ENCODE assay signal across 13 cellular contexts in genomic region chr14:51367600-51367931, GRCh38.
A peak's percentile ranks its signal among the peaks of the same experiment; 100 is the strongest.
DNase-seq lines count a peak whose midpoint lies in the region; ATAC-seq and TF ChIP-seq lines count a peak whose summit lies in the region.
"Had no signal": no experiment of that assay in that cellular context is flagged by ENCODE, and none has a peak within 500 bp of the region (broad histone marks: within the 10 kb centered on the region; RNA-seq: fewer than 3 reads in every experiment).

No MANE protein-coding gene starts in this region.

- 3% methylated on average over 1 of the region's 1 CpG for WGBS in GM23248 (ENCODE audit: low coverage in 1 of 2, low lambda C conversion rate in 2 of 2, missing lambda C conversion rate in 2 of 2), 2 experiments

- in situ Hi-C loops in GM23248 (cut with MboI) (no loop called here), astrocyte of the spinal cord (cut with HindIII; ENCODE audit: low sequenced_read_pairs) (no loop called here)

- DNase-seq in GM23248 (peak; percentile 62), astrocyte of the spinal cord (ENCODE audit: low read depth, low spot score) (peak; percentile 74), fibroblast of the conjunctiva (ENCODE audit: low read depth) (peak; percentile 62), NCI-H2227 (lab: John Stamatoyannopoulos, UW; ENCODE audit: unreplicated experiment) (no peak)
- DNase-seq in stimulated activated CD4-positive, alpha-beta T cell treated with anti-CD3 and anti-CD28 coated beads, Interleukin-15, amount 100 ng/mL, for 24 hours = no peak
- DNase-seq: activated CD4-positive, alpha-beta T cell treated with anti-CD3 and anti-CD28 coated beads for 4 hours; activated T-cell treated with anti-CD3 and anti-CD28 coated beads, Interleukin-2, amount 50 U/mL, for 24 hours; effector memory CD4-positive, alpha-beta T cell; lower lobe of right lung; right lobe of liver; T-helper 17 cell had no signal

- peaks cover 48% of the 10 kb centered on the region for H3F3A ChIP-seq in GM23248 (ENCODE audit: insufficient read depth)

- no peaks in the 10 kb centered on the region for H3K27me3 ChIP-seq in GM23248 (replicated peaks; ENCODE audit: insufficient read depth)
- peaks cover 0 to 7% (median 4%) of the 10 kb centered on the region in 5 donors for H3K27me3 ChIP-seq in subcutaneous abdominal adipose tissue (ENCODE audit: control insufficient read depth in 5 of 5, insufficient read depth in 4 of 5, low read length in 5 of 5)
- H3K27me3 ChIP-seq: right lobe of liver had no signal

- H3K4me1 ChIP-seq in GM23248 (ENCODE audit: insufficient read depth) = peaks cover 49% of the 10 kb centered on the region
- peaks cover 0 to 13% (median 4%) of the 10 kb centered on the region in 5 donors for H3K4me1 ChIP-seq in subcutaneous abdominal adipose tissue (ENCODE audit: control insufficient read depth in 5 of 5, insufficient read depth in 5 of 5, low read length in 5 of 5)
- H3K4me1 ChIP-seq: lower lobe of right lung, right lobe of liver had no signal

- peak overlapping the region; percentile 60 for H3K9ac ChIP-seq in GM23248
- H3K9ac ChIP-seq in subcutaneous abdominal adipose tissue (ENCODE audit: low read length in 5 of 5) = no peak overlapping the region

- H3K9me2 ChIP-seq in GM23248 (ENCODE audit: insufficient read depth) = no peaks in the 10 kb centered on the region

- H3K4me3 ChIP-seq in GM23248 = no peak overlapping the region
- no peak overlapping the region for H3K4me3 ChIP-seq in astrocyte of the spinal cord (ENCODE audit: low read depth, low read length)
- H3K4me3 ChIP-seq in subcutaneous abdominal adipose tissue (ENCODE audit: low read depth in 1 of 5, low read length in 5 of 5) = no peak overlapping the region
- H3K4me3 ChIP-seq: lower lobe of right lung, right lobe of liver had no signal

- H3K4me2 ChIP-seq in GM23248 (ENCODE audit: unreplicated experiment) = peak overlapping the region; percentile 83

- ATAC-seq in GM21825 (IDR thresholded peaks at IDR 0.05; ENCODE audit: unreplicated experiment) = no peak
- ATAC-seq: T-helper 17 cell had no signal

- no peaks in the 10 kb centered on the region for H4K20me1 ChIP-seq in GM23248 (ENCODE audit: insufficient read depth)

- no peak for TF ChIP-seq CTCF in astrocyte of the spinal cord (IDR thresholded peaks at IDR 0.05; ENCODE audit: low read depth, low read length)

- no peaks in the 10 kb centered on the region for H3K79me2 ChIP-seq in GM23248 (ENCODE audit: insufficient read depth)

- H3K9me3 ChIP-seq in GM23248 (ENCODE audit: low read depth) (no peaks in the 10 kb centered on the region), subcutaneous abdominal adipose tissue (ENCODE audit: control insufficient read depth in 5 of 5, low read length in 5 of 5) (no peaks in the 10 kb centered on the region)
- H3K9me3 ChIP-seq: lower lobe of right lung, right lobe of liver had no signal

- H2AFZ ChIP-seq in GM23248 = no peak overlapping the region

- H3K36me3 ChIP-seq in GM23248 (ENCODE audit: low read depth) (no peaks in the 10 kb centered on the region), subcutaneous abdominal adipose tissue (ENCODE audit: control insufficient read depth in 5 of 5, insufficient read depth in 5 of 5, low read length in 5 of 5) (no peaks in the 10 kb centered on the region)
- H3K36me3 ChIP-seq: lower lobe of right lung, right lobe of liver had no signal

- peak overlapping the region; percentile 86 for H3K27ac ChIP-seq in GM23248
- H3K27ac ChIP-seq in subcutaneous abdominal adipose tissue (ENCODE audit: low read depth, low read length) = peak overlapping the region; percentile 15
- H3K27ac ChIP-seq: lower lobe of right lung, right lobe of liver had no signal

Comparison
In these comparisons a context has a peak if more than half of its experiments do, and no peak if none do; other contexts are left out.
1. DNase-seq: peak in GM23248 (single experiment), astrocyte of the spinal cord (single experiment) and fibroblast of the conjunctiva (single experiment); none in stimulated activated CD4-positive, alpha-beta T cell treated with anti-CD3 and anti-CD28 coated beads, Interleukin-15, amount 100 ng/mL, for 24 hours (single experiment) and NCI-H2227 (single experiment).